Comparison of ENCODE assay signal across 11 cellular contexts in genomic region chr13:67023088-67023893, GRCh38.
DNase-seq lines count a peak whose midpoint lies in the region; ATAC-seq and TF ChIP-seq lines count a peak whose summit lies in the region.
"Had no signal": no experiment of that assay in that cellular context is flagged by ENCODE, and none has a peak within 500 bp of the region (broad histone marks: within the 10 kb centered on the region; RNA-seq: fewer than 3 reads in every experiment).

No MANE protein-coding gene starts in this region.

- H3K27me3 Mint-ChIP-seq in CD8-positive, alpha-beta T cell (ENCODE audit: low read depth) = no peaks in the 10 kb centered on the region

- H3K36me3 Mint-ChIP-seq in CD8-positive, alpha-beta T cell = no peaks in the 10 kb centered on the region
- H3K36me3 Mint-ChIP-seq: mesothelial cell of epicardium had no signal

- no peak overlapping the region for H3K4me3 ChIP-seq in CD8-positive, alpha-beta T cell (ENCODE audit: low read depth, low read length)
- H3K4me3 ChIP-seq: breast epithelium had no signal

- POLR2A ChIA-PET in CD8-positive, alpha-beta T cell (lab: Charles Lee) = no interaction called here

- ATAC-seq in CD8-positive, alpha-beta T cell = no peak
- no peak for ATAC-seq in GM19328 (IDR thresholded peaks at IDR 0.05; ENCODE audit: unreplicated experiment)

- no peaks in the 10 kb centered on the region for H3K4me1 Mint-ChIP-seq in CD8-positive, alpha-beta T cell (ENCODE audit: low read depth)

- DNase-seq in DMS53 (lab: John Stamatoyannopoulos, UW) (peak; percentile 49), DMS53 treated with DMSO at 0.1 percent for 48 hours (lab: John Stamatoyannopoulos, UW; ENCODE audit: unreplicated experiment) (no peak), NCI-H748 treated with DMSO at 0.1 percent for 48 hours (lab: John Stamatoyannopoulos, UW) (peak; percentile 84), fibroblast of gingiva (ENCODE audit: low read depth) (peak; percentile 68), smooth muscle cell of the brain vasculature (ENCODE audit: low read depth, low spot score) (peak; percentile 43), ecto neural progenitor cell (ENCODE audit: low spot score) (no peak)
- DNase-seq in CD8-positive, alpha-beta T cell = no peak

- CTCF ChIA-PET in CD8-positive, alpha-beta T cell (lab: Charles Lee) = no interaction called here

- H3K4me1 ChIP-seq in CD8-positive, alpha-beta T cell (ENCODE audit: insufficient read depth, low read length) = no peaks in the 10 kb centered on the region

- no peaks in the 10 kb centered on the region for H3K36me3 ChIP-seq in CD8-positive, alpha-beta T cell (ENCODE audit: insufficient read depth, low read length)
- H3K36me3 ChIP-seq: breast epithelium had no signal

- H3K27ac ChIP-seq in CD8-positive, alpha-beta T cell (ENCODE audit: low read depth, low read length) = no peak overlapping the region
- H3K27ac ChIP-seq: 22Rv1, breast epithelium had no signal

- peaks cover 2% of the 10 kb centered on the region for H3K9me3 Mint-ChIP-seq in CD8-positive, alpha-beta T cell
- H3K9me3 Mint-ChIP-seq: mesothelial cell of epicardium had no signal

- intact Hi-C loops in CD8-positive, alpha-beta T cell (cut with DNase I, micrococcal nuclease) = no loop called here

- no peak for TF ChIP-seq CTCF in CD8-positive, alpha-beta T cell (IDR thresholded peaks at IDR 0.05)

- no peak overlapping the region for H3K4me3 Mint-ChIP-seq in CD8-positive, alpha-beta T cell
- H3K4me3 Mint-ChIP-seq: mesothelial cell of epicardium had no signal

- H3K27ac Mint-ChIP-seq in CD8-positive, alpha-beta T cell = no peak overlapping the region
- H3K27ac Mint-ChIP-seq: mesothelial cell of epicardium had no signal

- H3K9me3 ChIP-seq in CD8-positive, alpha-beta T cell (ENCODE audit: low read length) = no peaks in the 10 kb centered on the region
- H3K9me3 ChIP-seq: breast epithelium had no signal

- no peaks in the 10 kb centered on the region for H3K27me3 ChIP-seq in CD8-positive, alpha-beta T cell (ENCODE audit: insufficient read depth, low read length)
- H3K27me3 ChIP-seq: breast epithelium had no signal

Comparison
In these comparisons a context has a peak if more than half of its experiments do, and no peak if none do; other contexts are left out.
1. DNase-seq: peak in DMS53 (single experiment), NCI-H748 treated with DMSO at 0.1 percent for 48 hours (single experiment), fibroblast of gingiva (single experiment) and smooth muscle cell of the brain vasculature (single experiment); none in DMS53 treated with DMSO at 0.1 percent for 48 hours (single experiment), ecto neural progenitor cell (single experiment) and CD8-positive, alpha-beta T cell (0 of 7).